Comparison of ENCODE assay signal across 3 cellular contexts in the genomic region with DNA sequence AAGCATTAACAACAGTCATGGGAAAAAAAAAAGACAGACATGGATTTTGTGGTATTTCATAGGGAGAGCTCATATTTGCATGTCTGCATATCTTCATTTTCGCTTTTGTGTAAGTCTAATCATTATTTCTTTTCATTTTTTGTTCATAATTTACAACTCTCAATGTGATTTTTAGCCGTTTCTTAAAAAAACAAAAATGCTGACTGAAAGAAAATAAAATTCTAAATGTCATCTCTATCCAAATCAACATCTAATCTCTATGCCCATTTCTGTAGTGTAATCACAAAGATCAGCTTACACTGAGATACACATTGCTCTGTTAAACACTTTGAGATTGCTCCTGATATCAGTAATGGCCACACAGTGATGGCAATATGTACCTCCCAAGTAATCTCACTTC.
A peak's percentile ranks its signal among the peaks of the same experiment; 100 is the strongest.
TF ChIP-seq lines count a peak whose summit lies in the region.

No MANE protein-coding gene starts in this region.

TF ChIP-seq in HepG2, 621 proteins besides CTCF, POLR2A, EP300 and RAD21:
- peak; percentile 49 to 52; a peak in 3 of 4 replicates for TF ChIP-seq MAFK (conservative IDR thresholded peaks at IDR 0.05 in 1 of 2, IDR thresholded peaks at IDR 0.05 in 1 of 2; ENCODE audit: low read length in 2 of 2)
- TF ChIP-seq ZSCAN25 (CRISPR knock-in tag; IDR thresholded peaks at IDR 0.05) = no peak
- peak; percentile 49; the same call in 1 of the 2 replicates for TF ChIP-seq MAFF (IDR thresholded peaks at IDR 0.05; ENCODE audit: low read depth, low read length)

TF ChIP-seq in IMR-90, 13 proteins besides CTCF, POLR2A, EP300 and RAD21:
- TF ChIP-seq MAFK (IDR thresholded peaks at IDR 0.05; ENCODE audit: low read depth, low read length) (peak; percentile 65), MXI1 (IDR thresholded peaks at IDR 0.05; ENCODE audit: borderline replicate concordance, low read depth, low read length) (no peak)

TF ChIP-seq in K562, 482 proteins besides CTCF, POLR2A, EP300 and RAD21:
- TF ChIP-seq STAT5B (CRISPR knock-in tag; IDR thresholded peaks at IDR 0.05) (no peak), ZNF316 (IDR thresholded peaks at IDR 0.05) (peak; percentile 72), MAFG (tag; conservative IDR thresholded peaks at IDR 0.05) (peak; percentile 34; the same call in 1 of the 2 replicates), GABPB1 (CRISPR knock-in tag; IDR thresholded peaks at IDR 0.05) (no peak), C11orf30 (IDR thresholded peaks at IDR 0.05; ENCODE audit: low read depth) (peak; percentile 23; the same call in 1 of the 2 replicates)
TF ChIP-seq in K562: peak in this region for 3.
